ENCODE assay signal across 1 cellular context in the genomic region with DNA sequence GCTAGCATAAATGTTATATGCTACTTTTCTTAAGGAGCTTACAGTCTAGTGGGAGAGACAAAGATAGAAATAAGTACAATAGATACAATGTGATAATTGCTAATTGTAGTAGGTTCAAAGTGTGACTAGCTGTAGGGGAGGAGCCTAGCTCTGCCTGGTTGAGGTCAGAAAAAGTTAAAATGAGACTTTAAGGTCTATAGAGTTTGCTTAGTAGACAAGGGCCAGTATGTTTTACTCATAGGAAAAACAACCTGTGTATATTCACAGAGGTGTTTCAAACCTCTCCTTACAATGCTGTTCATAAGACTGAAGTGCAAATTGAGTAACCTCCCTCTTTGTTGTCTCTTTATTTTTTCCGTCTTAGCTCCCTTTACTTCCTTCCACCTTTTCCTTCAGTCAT.
TF ChIP-seq lines count a peak whose summit lies in the region.

No MANE protein-coding gene starts in this region.

TF ChIP-seq in WTC11, 78 proteins besides CTCF, POLR2A, EP300 and RAD21 (continued from another document):
- TF ChIP-seq, protein P1, sequence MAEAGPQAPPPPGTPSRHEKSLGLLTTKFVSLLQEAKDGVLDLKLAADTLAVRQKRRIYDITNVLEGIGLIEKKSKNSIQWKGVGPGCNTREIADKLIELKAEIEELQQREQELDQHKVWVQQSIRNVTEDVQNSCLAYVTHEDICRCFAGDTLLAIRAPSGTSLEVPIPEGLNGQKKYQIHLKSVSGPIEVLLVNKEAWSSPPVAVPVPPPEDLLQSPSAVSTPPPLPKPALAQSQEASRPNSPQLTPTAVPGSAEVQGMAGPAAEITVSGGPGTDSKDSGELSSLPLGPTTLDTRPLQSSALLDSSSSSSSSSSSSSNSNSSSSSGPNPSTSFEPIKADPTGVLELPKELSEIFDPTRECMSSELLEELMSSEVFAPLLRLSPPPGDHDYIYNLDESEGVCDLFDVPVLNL (CRISPR knock-in tag; IDR thresholded peaks at IDR 0.05; ENCODE audit: borderline replicate concordance, low read depth) = no peak
- TF ChIP-seq GRHL2 (CRISPR knock-in tag; IDR thresholded peaks at IDR 0.05; ENCODE audit: insufficient replicate concordance, severe bottlenecking) (no peak), ZBTB21 (CRISPR knock-in tag; IDR thresholded peaks at IDR 0.05; ENCODE audit: borderline replicate concordance) (no peak)
- TF ChIP-seq, protein P2, sequence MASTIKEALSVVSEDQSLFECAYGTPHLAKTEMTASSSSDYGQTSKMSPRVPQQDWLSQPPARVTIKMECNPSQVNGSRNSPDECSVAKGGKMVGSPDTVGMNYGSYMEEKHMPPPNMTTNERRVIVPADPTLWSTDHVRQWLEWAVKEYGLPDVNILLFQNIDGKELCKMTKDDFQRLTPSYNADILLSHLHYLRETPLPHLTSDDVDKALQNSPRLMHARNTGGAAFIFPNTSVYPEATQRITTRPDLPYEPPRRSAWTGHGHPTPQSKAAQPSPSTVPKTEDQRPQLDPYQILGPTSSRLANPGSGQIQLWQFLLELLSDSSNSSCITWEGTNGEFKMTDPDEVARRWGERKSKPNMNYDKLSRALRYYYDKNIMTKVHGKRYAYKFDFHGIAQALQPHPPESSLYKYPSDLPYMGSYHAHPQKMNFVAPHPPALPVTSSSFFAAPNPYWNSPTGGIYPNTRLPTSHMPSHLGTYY (CRISPR knock-in tag; IDR thresholded peaks at IDR 0.05) = no peak
